ENCODE assay signal across 1 cellular context in genomic region chr16:1991588-1992474, GRCh38.
TF ChIP-seq lines count a peak whose summit lies in the region.

No MANE protein-coding gene starts in this region.

TF ChIP-seq in K562, 482 proteins besides CTCF, POLR2A, EP300 and RAD21 (continued from another document and continues in another):
- 0 out of 2 replicates have a peak, but pooled peaks have one; percentile 23 for TF ChIP-seq HCFC1 (IDR thresholded peaks at IDR 0.05; ENCODE audit: low read depth, low read length)
- TF ChIP-seq E2F3 (CRISPR knock-in tag; IDR thresholded peaks at IDR 0.05), result peak; percentile 18; the same call in 1 of the 2 replicates
- TF ChIP-seq MTA3 (IDR thresholded peaks at IDR 0.05; ENCODE audit: borderline replicate concordance), result peak; percentile 72; the same call in 1 of the 2 replicates
- TF ChIP-seq NR3C1 (CRISPR knock-in tag; IDR thresholded peaks at IDR 0.05), result no peak; the same call in 1 of the 2 replicates
- TF ChIP-seq MCM3 (IDR thresholded peaks at IDR 0.05), result no peak
- TF ChIP-seq LCOR (CRISPR knock-in tag; IDR thresholded peaks at IDR 0.05), result 0 out of 2 replicates have a peak, but pooled peaks have one; percentile 48
- no peak for TF ChIP-seq CBFA2T3 (IDR thresholded peaks at IDR 0.05)
- TF ChIP-seq JUN (IDR thresholded peaks at IDR 0.05; ENCODE audit: borderline replicate concordance, low read depth, low read length), result no peak; the same call in 1 of the 2 replicates
- TF ChIP-seq JUN (CRISPR knock-in tag; IDR thresholded peaks at IDR 0.05; ENCODE audit: borderline replicate concordance), result 0 out of 2 replicates have a peak, but pooled peaks have one; percentile 68
- TF ChIP-seq SRF (CRISPR knock-in tag; IDR thresholded peaks at IDR 0.05), result no peak; a peak in 1 of 4 replicates
- no peak for TF ChIP-seq OTX1 (CRISPR knock-in tag; IDR thresholded peaks at IDR 0.05)
- TF ChIP-seq SMARCA4 (IDR thresholded peaks at IDR 0.05), result no peak
- TF ChIP-seq TFAM (CRISPR knock-in tag; conservative IDR thresholded peaks at IDR 0.05), result no peak
- TF ChIP-seq ZNF830 (CRISPR knock-in tag; IDR thresholded peaks at IDR 0.05), result no peak
- TF ChIP-seq ARID3A (IDR thresholded peaks at IDR 0.05; ENCODE audit: borderline replicate concordance, low read depth, low read length), result no peak
- TF ChIP-seq SMARCC2 (IDR thresholded peaks at IDR 0.05; ENCODE audit: low read depth), result no peak
- TF ChIP-seq CSDE1 (IDR thresholded peaks at IDR 0.05), result no peak
- TF ChIP-seq MAFK (IDR thresholded peaks at IDR 0.05; ENCODE audit: low read length), result no peak
- no peak for TF ChIP-seq ADNP (tag; IDR thresholded peaks at IDR 0.05)
- TF ChIP-seq ZNF766 (CRISPR knock-in tag; conservative IDR thresholded peaks at IDR 0.05), result no peak
- TF ChIP-seq SP2 (IDR thresholded peaks at IDR 0.05; ENCODE audit: extremely low read depth, low read depth, low read length, poor library complexity, severe bottlenecking), result no peak
- no peak for TF ChIP-seq ZNF561 (CRISPR knock-in tag; conservative IDR thresholded peaks at IDR 0.05)
- no peak for TF ChIP-seq PCBP2 (IDR thresholded peaks at IDR 0.05; ENCODE audit: low read depth, low read length, poor library complexity, severe bottlenecking)
- TF ChIP-seq DNMT1 (IDR thresholded peaks at IDR 0.05), result no peak
- TF ChIP-seq ERF (CRISPR knock-in tag; IDR thresholded peaks at IDR 0.05), result peak; percentile 94
- 0 out of 2 replicates have a peak, but pooled peaks have one; percentile 16 for TF ChIP-seq ZBTB1 (CRISPR knock-in tag; IDR thresholded peaks at IDR 0.05; ENCODE audit: borderline replicate concordance, low read depth)
- TF ChIP-seq LEF1 (IDR thresholded peaks at IDR 0.05), result no peak
- TF ChIP-seq KLF13 (tag; IDR thresholded peaks at IDR 0.05; ENCODE audit: borderline replicate concordance, low read depth), result 0 out of 2 replicates have a peak, but pooled peaks have one; percentile 55
- no peak for TF ChIP-seq NCOA4 (IDR thresholded peaks at IDR 0.05; ENCODE audit: partially characterized antibody)
- TF ChIP-seq MEIS2 (IDR thresholded peaks at IDR 0.05; ENCODE audit: partially characterized antibody), result no peak
- TF ChIP-seq ELK3 (CRISPR knock-in tag; IDR thresholded peaks at IDR 0.05), result no peak
- peak; percentile 48 for TF ChIP-seq GABPA (tag; conservative IDR thresholded peaks at IDR 0.05; ENCODE audit: low read depth)
- TF ChIP-seq ATF7 (IDR thresholded peaks at IDR 0.05), result peak; percentile 36; the same call in 1 of the 2 replicates
- TF ChIP-seq POLR2AphosphoS5 (IDR thresholded peaks at IDR 0.05; ENCODE audit: control insufficient read depth, insufficient read depth, low read depth, low read length), result no peak
- TF ChIP-seq XRCC5 (IDR thresholded peaks at IDR 0.05; ENCODE audit: low read depth, low read length), result no peak
- TF ChIP-seq ZNF184 (CRISPR knock-in tag; IDR thresholded peaks at IDR 0.05), result no peak
- no peak for TF ChIP-seq SIN3B (IDR thresholded peaks at IDR 0.05; ENCODE audit: low read depth)
- TF ChIP-seq HLTF (IDR thresholded peaks at IDR 0.05), result peak; percentile 44; the same call in 1 of the 2 replicates
- TF ChIP-seq HDAC8 (tag; IDR thresholded peaks at IDR 0.05), result no peak
- TF ChIP-seq, protein P1, sequence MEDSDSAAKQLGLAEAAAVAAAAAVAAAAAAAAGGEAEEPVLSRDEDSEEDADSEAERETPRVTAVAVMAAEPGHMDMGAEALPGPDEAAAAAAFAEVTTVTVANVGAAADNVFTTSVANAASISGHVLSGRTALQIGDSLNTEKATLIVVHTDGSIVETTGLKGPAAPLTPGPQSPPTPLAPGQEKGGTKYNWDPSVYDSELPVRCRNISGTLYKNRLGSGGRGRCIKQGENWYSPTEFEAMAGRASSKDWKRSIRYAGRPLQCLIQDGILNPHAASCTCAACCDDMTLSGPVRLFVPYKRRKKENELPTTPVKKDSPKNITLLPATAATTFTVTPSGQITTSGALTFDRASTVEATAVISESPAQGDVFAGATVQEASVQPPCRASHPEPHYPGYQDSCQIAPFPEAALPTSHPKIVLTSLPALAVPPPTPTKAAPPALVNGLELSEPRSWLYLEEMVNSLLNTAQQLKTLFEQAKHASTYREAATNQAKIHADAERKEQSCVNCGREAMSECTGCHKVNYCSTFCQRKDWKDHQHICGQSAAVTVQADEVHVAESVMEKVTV (CRISPR knock-in tag; IDR thresholded peaks at IDR 0.05), result no peak
- no peak for TF ChIP-seq PREB (CRISPR knock-in tag; IDR thresholded peaks at IDR 0.05)
- no peak for TF ChIP-seq ZNF316 (IDR thresholded peaks at IDR 0.05)
- TF ChIP-seq ZNF586 (CRISPR knock-in tag; conservative IDR thresholded peaks at IDR 0.05), result no peak
- TF ChIP-seq RFX7 (CRISPR knock-in tag; IDR thresholded peaks at IDR 0.05), result no peak
- no peak for TF ChIP-seq MCM5 (IDR thresholded peaks at IDR 0.05; ENCODE audit: low read depth)
- TF ChIP-seq ZBTB8A (IDR thresholded peaks at IDR 0.05; ENCODE audit: partially characterized antibody), result no peak
- no peak for TF ChIP-seq ZC3H4 (CRISPR knock-in tag; IDR thresholded peaks at IDR 0.05; ENCODE audit: borderline replicate concordance)
- TF ChIP-seq ZNF668 (CRISPR knock-in tag; IDR thresholded peaks at IDR 0.05), result no peak
- TF ChIP-seq COPS2 (conservative IDR thresholded peaks at IDR 0.05), result no peak
- TF ChIP-seq DIDO1 (tag; IDR thresholded peaks at IDR 0.05; ENCODE audit: low read depth), result no peak
- no peak for TF ChIP-seq ZBTB49 (CRISPR knock-in tag; IDR thresholded peaks at IDR 0.05; ENCODE audit: borderline replicate concordance)
- TF ChIP-seq FOXA3 (CRISPR knock-in tag; conservative IDR thresholded peaks at IDR 0.05 in 1 of 2, IDR thresholded peaks at IDR 0.05 in 1 of 2), result no peak
- no peak for TF ChIP-seq POLR2AphosphoS2 (IDR thresholded peaks at IDR 0.05; ENCODE audit: low read length)
- 0 out of 2 replicates have a peak, but pooled peaks have one; percentile 77 for TF ChIP-seq RBM34 (IDR thresholded peaks at IDR 0.05; ENCODE audit: borderline replicate concordance, insufficient read depth, low read length)
- TF ChIP-seq ZNF407 (IDR thresholded peaks at IDR 0.05; ENCODE audit: low read depth), result no peak
- peak; percentile 30 for TF ChIP-seq PCBP1 (IDR thresholded peaks at IDR 0.05; ENCODE audit: low read depth, low read length, poor library complexity, severe bottlenecking)
- no peak for TF ChIP-seq ETV5 (CRISPR knock-in tag; IDR thresholded peaks at IDR 0.05; ENCODE audit: low read depth)
- TF ChIP-seq ZZZ3 (IDR thresholded peaks at IDR 0.05), result no peak
- TF ChIP-seq RCOR1 (IDR thresholded peaks at IDR 0.05; ENCODE audit: borderline replicate concordance in 1 of 2, low read depth in 2 of 2, low read length in 2 of 2), result 0 out of 4 replicates have a peak, but pooled peaks of 1 of the 2 experiments have one; percentile 3
- TF ChIP-seq ZNF589 (CRISPR knock-in tag; IDR thresholded peaks at IDR 0.05; ENCODE audit: low read depth), result 0 out of 2 replicates have a peak, but pooled peaks have one; percentile 42
- TF ChIP-seq MXD1 (CRISPR knock-in tag; IDR thresholded peaks at IDR 0.05; ENCODE audit: borderline replicate concordance, poor library complexity, severe bottlenecking), result no peak
